In the genomic region with DNA sequence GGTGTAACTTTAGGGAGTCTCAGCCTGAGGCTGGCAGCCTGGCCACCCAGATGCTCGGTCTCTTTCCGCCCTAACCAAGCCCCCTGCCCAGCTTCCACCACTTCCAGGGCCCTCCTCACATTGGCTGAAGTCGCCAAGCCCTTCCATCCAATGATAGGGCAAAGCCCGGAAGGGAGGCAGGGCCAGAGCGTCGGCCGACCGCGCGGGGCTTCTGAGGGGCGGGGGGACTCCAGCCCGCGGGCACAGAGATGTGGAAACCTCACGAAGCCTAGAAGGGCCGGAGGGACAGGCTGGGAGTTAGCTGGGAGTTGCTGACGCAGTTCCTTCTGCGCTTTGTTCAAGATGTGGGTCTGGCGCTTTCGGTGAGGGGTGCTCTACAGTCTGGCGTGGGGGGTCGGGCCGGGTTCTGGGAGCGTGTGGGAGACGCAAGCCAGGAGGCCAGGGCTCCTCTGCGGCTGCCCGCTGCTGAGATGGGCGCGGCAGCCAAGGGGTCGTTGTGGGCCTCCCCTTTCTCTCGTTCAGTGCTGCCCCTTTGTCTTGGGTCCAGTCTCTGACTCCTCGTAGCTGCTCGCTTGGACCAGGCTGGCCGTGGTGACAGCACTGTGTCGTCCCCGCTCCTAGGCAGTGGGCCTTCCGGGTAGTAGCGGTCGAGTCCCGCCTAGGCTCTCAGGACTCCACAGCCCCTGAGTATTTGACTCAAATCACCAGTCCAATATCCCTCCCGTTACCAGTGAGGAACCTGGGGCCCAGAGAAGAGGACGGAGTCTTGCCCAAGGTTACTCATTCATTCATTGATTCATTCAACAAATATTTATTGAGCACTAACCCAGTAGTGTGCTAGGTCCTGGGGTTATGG, we compare ENCODE assay signal across 8 cellular contexts. TPM values are rescaled to one million over a fixed set of nuclear protein-coding genes. Genes with fewer than 3 reads are reported as not detected.
DNase-seq lines count a peak whose midpoint lies in the region; ATAC-seq and TF ChIP-seq lines count a peak whose summit lies in the region.

ZNF660 (plus strand) TSS at position 319 of the 856 bp plus-strand sequence. CDS start 9,230 bp downstream, outside the sequence.

- peaks cover 36 to 43% of the 10 kb centered on the region in 2 donors for H3K36me3 Mint-ChIP-seq in activated naive CD4-positive, alpha-beta T cell treated with anti-CD3 and anti-CD28 coated beads, Interleukin-2, amount 50 U/mL, for 72 hours
- H3K36me3 Mint-ChIP-seq in endothelial cell (ENCODE audit: low read depth, unreplicated experiment): peaks cover 42% of the 10 kb centered on the region
- peaks cover 25% of the 10 kb centered on the region for H3K36me3 Mint-ChIP-seq in stimulated activated naive CD8-positive, alpha-beta T cell treated with anti-CD3 and anti-CD28 coated beads, Interleukin-15, Interleukin-2, amounts not matched to agents 100 ng/mL and 50 ng/mL, for 24 hours (ENCODE audit: low read depth)

- H3K9me3 Mint-ChIP-seq in activated naive CD4-positive, alpha-beta T cell treated with anti-CD3 and anti-CD28 coated beads, Interleukin-2, amount 50 U/mL, for 72 hours: peaks cover 15 to 26% of the 10 kb centered on the region in 2 donors
- H3K9me3 Mint-ChIP-seq in endothelial cell (ENCODE audit: unreplicated experiment): no peaks in the 10 kb centered on the region
- peaks cover 24% of the 10 kb centered on the region for H3K9me3 Mint-ChIP-seq in stimulated activated naive CD8-positive, alpha-beta T cell treated with anti-CD3 and anti-CD28 coated beads, Interleukin-15, Interleukin-2, amounts not matched to agents 100 ng/mL and 50 ng/mL, for 24 hours

- H3K4me3 ChIP-seq in lower lobe of right lung: peak within 1 kb of the TSS; percentile 68

- intact Hi-C loops in lower lobe of right lung (cut with DNase I): no loop called here

- H3K4me1 Mint-ChIP-seq in endothelial cell (ENCODE audit: unreplicated experiment): peaks cover 16% of the 10 kb centered on the region
- peaks cover 7% of the 10 kb centered on the region for H3K4me1 Mint-ChIP-seq in stimulated activated naive CD8-positive, alpha-beta T cell treated with anti-CD3 and anti-CD28 coated beads, Interleukin-15, Interleukin-2, amounts not matched to agents 100 ng/mL and 50 ng/mL, for 24 hours (ENCODE audit: low read depth)

- H3K27ac Mint-ChIP-seq in activated naive CD4-positive, alpha-beta T cell treated with anti-CD3 and anti-CD28 coated beads, Interleukin-2, amount 50 U/mL, for 72 hours: no peak within 1 kb of the TSS
- H3K27ac Mint-ChIP-seq in endothelial cell (ENCODE audit: unreplicated experiment): peak within 1 kb of the TSS; percentile 90
- H3K27ac Mint-ChIP-seq in stimulated activated naive CD8-positive, alpha-beta T cell treated with anti-CD3 and anti-CD28 coated beads, Interleukin-15, Interleukin-2, amounts not matched to agents 100 ng/mL and 50 ng/mL, for 24 hours: no peak within 1 kb of the TSS

- H3K27me3 Mint-ChIP-seq in endothelial cell (ENCODE audit: unreplicated experiment): peaks cover 11% of the 10 kb centered on the region
- H3K27me3 Mint-ChIP-seq in stimulated activated naive CD8-positive, alpha-beta T cell treated with anti-CD3 and anti-CD28 coated beads, Interleukin-15, Interleukin-2, amounts not matched to agents 100 ng/mL and 50 ng/mL, for 24 hours: peaks cover 54% of the 10 kb centered on the region

- no peaks in the 10 kb centered on the region for H3K9me3 ChIP-seq in lower lobe of right lung

- no peaks in the 10 kb centered on the region for H3K27me3 ChIP-seq in lower lobe of right lung (ENCODE audit: low read depth)

- TF ChIP-seq CTCF in endothelial cell (IDR thresholded peaks at IDR 0.05; ENCODE audit: unreplicated experiment): no peak
- TF ChIP-seq CTCF in lower lobe of right lung (IDR thresholded peaks at IDR 0.05): no peak

- H3K4me1 ChIP-seq in lower lobe of right lung: no peaks in the 10 kb centered on the region

- H3K4me3 Mint-ChIP-seq in endothelial cell (ENCODE audit: unreplicated experiment): peak within 1 kb of the TSS; percentile 95
- H3K4me3 Mint-ChIP-seq in stimulated activated naive CD8-positive, alpha-beta T cell treated with anti-CD3 and anti-CD28 coated beads, Interleukin-15, Interleukin-2, amounts not matched to agents 100 ng/mL and 50 ng/mL, for 24 hours: peak within 1 kb of the TSS; percentile 57

- peak; percentile 13 to 33 for ATAC-seq in activated naive CD4-positive, alpha-beta T cell treated with anti-CD3 and anti-CD28 coated beads, Interleukin-2, amount 50 U/mL, for 72 hours
- ATAC-seq in HG03460 (IDR thresholded peaks at IDR 0.05; ENCODE audit: unreplicated experiment): peak; percentile 89
- ATAC-seq in lower lobe of right lung: peak; percentile 93 to 96
- ATAC-seq in GM19324 (IDR thresholded peaks at IDR 0.05; ENCODE audit: low FRiP score, unreplicated experiment): no peak

- DNase-seq in activated naive CD4-positive, alpha-beta T cell treated with anti-CD3 and anti-CD28 coated beads, Interleukin-2, amount 50 U/mL, for 72 hours (ENCODE audit: low spot score in 2 of 2): no peak
- DNase-seq in activated naive CD4-positive, alpha-beta T cell treated with Interleukin-2 at 50 U/mL for 16 hours: no peak
- DNase-seq in RPMI7951 (ENCODE audit: low read depth) (peak; percentile 71), endothelial cell (ENCODE audit: low spot score) (peak; percentile 81), lower lobe of right lung (peak; percentile 64)

- peaks cover 11% of the 10 kb centered on the region for H3K36me3 ChIP-seq in lower lobe of right lung

- H3K27ac ChIP-seq in lower lobe of right lung: peak within 1 kb of the TSS; percentile 64

RNA-seq across cellular contexts. Expression of gene ZNF660, which starts in this region (rescaled TPM):
- total RNA-seq in activated naive CD4-positive, alpha-beta T cell treated with anti-CD3 and anti-CD28 coated beads, Interleukin-2, amount 50 U/mL, for 72 hours: 1 to 10 TPM in 1 of 2 donors, under 1 TPM in 1; 0.23 to 1.1 TPM
- 1.1 and 1.2 TPM in 2 replicates for total RNA-seq in RPMI7951 (2014; rRNA removed; shearing (Covaris generic))
- 15.5 TPM for total RNA-seq in endothelial cell (ENCODE audit: unreplicated experiment)
- 2.7 TPM for total RNA-seq in lower lobe of right lung

Comparison
In these comparisons a context has a peak if more than half of its experiments do, and no peak if none do; other contexts are left out.
1. DNase-seq: peak in RPMI7951 (single experiment), endothelial cell (single experiment) and lower lobe of right lung (single experiment); none in activated naive CD4-positive, alpha-beta T cell treated with anti-CD3 and anti-CD28 coated beads, Interleukin-2, amount 50 U/mL, for 72 hours (0 of 2) and activated naive CD4-positive, alpha-beta T cell treated with Interleukin-2 at 50 U/mL for 16 hours (single experiment).